ENCODE assay signal across 34 cellular contexts in the genomic region with DNA sequence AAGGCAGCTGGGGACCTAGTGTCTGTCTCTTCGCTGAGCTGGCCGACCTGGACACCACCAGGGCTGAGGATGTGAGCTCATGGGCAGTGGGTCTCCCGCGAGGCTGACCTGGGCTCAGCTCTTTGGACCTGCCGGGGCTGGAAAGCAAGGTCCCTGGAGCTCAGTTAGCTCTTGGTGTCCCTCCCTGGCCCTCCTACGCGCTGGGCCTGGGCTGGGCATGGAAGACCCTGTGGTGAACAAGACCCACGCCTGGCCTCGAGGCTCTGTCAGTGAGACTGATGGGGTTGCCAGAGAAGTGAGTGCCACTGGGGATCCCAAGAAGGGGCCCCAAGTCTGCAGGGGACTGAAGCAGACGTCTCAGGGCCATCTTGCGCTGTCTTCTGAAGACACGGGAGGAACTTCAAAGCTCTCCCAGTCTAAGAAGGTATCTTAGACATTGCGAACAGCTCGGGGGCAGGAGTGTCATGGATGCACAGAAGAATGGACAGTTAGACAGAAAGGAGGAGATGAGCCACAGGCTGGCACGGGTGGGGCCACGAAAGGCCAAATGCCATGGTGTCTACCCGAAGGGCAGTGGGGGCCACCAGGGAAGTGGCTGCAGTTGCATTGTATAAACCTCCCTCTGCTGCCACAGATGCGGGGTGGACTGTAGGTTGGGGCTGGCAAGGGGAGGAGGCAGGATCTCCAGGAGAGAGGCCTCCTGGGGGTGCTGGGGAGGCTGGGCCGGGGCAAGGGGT. TPM values are rescaled to one million over a fixed set of nuclear protein-coding genes. Genes with fewer than 3 reads are reported as not detected.
"Had no signal": no experiment of that assay in that cellular context is flagged by ENCODE, and none has a peak within 500 bp of the region (broad histone marks: within the 10 kb centered on the region; RNA-seq: fewer than 3 reads in every experiment).

No MANE protein-coding gene starts in this region.

- ATAC-seq: activated T-cell treated with anti-CD3 and anti-CD28 coated beads, Interleukin-2, amount 50 U/mL, for 4 hours; activated T-helper 17 cell treated with anti-CD3 and anti-CD28 coated beads, Interleukin-2, amount 50 U/mL, for 72 hours; body of pancreas; left lobe of liver; mucosa of descending colon; pancreas; stimulated activated effector memory CD8-positive, alpha-beta T cell treated with anti-CD3 and anti-CD28 coated beads, Interleukin-12 subunit alpha, Interleukin-12 subunit beta, amount 100 ng/mL, for 72 hours; T-helper 17 cell; upper lobe of right lung had no signal

- H3K27me3 Mint-ChIP-seq: activated CD4-positive, alpha-beta T cell treated with anti-CD3 and anti-CD28 coated beads, Interleukin-2, amount 10 ng/mL, durations not matched to agents 7 days and 5 days; activated naive CD4-positive, alpha-beta T cell treated with anti-CD3 and anti-CD28 coated beads, Interleukin-2, amount 50 U/mL, for 24 hours; activated T-helper 17 cell treated with anti-CD3 and anti-CD28 coated beads, Interleukin-2, amount 50 U/mL, for 72 hours; T-helper 17 cell had no signal

- FAIRE-seq: frontal cortex, pancreas, small intestine had no signal

- H3K27me3 ChIP-seq: cardiac muscle cell, colonic mucosa, dorsolateral prefrontal cortex, pancreas, sigmoid colon, thyroid gland, upper lobe of right lung had no signal

- DNase-seq: activated CD4-positive, alpha-beta memory T cell treated with anti-CD3 and anti-CD28 coated beads, Interleukin-2, amount 10 ng/mL, durations not matched to agents 7 days and 5 days; activated CD4-positive, alpha-beta T cell treated with anti-CD3 and anti-CD28 coated beads, Interleukin-2, amount 10 ng/mL, durations not matched to agents 7 days and 5 days; activated CD4-positive, CD25-positive, alpha-beta regulatory T cell treated with anti-CD3 and anti-CD28 coated beads, Interleukin-2, amount 50 U/mL, for 72 hours; activated gamma-delta T cell treated with Interleukin-2 at 50 U/mL for 16 hours; activated T-cell treated with anti-CD3 and anti-CD28 coated beads, Interleukin-2, amount 50 U/mL, for 4 hours; aorta; body of pancreas; cerebellar nuclear complex; colonic mucosa; dorsolateral prefrontal cortex; effector memory CD4-positive, alpha-beta T cell; kidney glomerular epithelial cell; mucosa of descending colon; retina; sigmoid colon; small intestine; stimulated activated CD4-positive, alpha-beta T cell treated with anti-CD3 and anti-CD28 coated beads, Interleukin-4, amount 100 ng/mL, for 24 hours; stomach; T-helper 17 cell; T1000; thyroid gland; upper lobe of right lung had no signal

- H3K4me3 ChIP-seq: body of pancreas, cardiac muscle cell, colonic mucosa, dorsolateral prefrontal cortex, lung, mucosa of descending colon, pancreas, prostate gland, sigmoid colon, stomach, thyroid gland, upper lobe of right lung had no signal

- H3K9me3 ChIP-seq: body of pancreas, colonic mucosa, mucosa of descending colon, pancreas, prostate gland, sigmoid colon, stomach, thyroid gland, upper lobe of right lung had no signal

- H3K4me1 Mint-ChIP-seq: activated T-helper 17 cell treated with anti-CD3 and anti-CD28 coated beads, Interleukin-2, amount 50 U/mL, for 72 hours had no signal

- H3K27ac ChIP-seq: body of pancreas, colonic mucosa, dorsolateral prefrontal cortex, pancreas, prostate gland, sigmoid colon, stomach, upper lobe of right lung had no signal

- H3K36me3 Mint-ChIP-seq: activated naive CD4-positive, alpha-beta T cell treated with anti-CD3 and anti-CD28 coated beads, Interleukin-2, amount 50 U/mL, for 24 hours; stimulated activated effector memory CD8-positive, alpha-beta T cell treated with anti-CD3 and anti-CD28 coated beads, Interleukin-12 subunit alpha, Interleukin-12 subunit beta, amount 100 ng/mL, for 72 hours had no signal

- H3K4me3 Mint-ChIP-seq: activated CD4-positive, alpha-beta memory T cell treated with anti-CD3 and anti-CD28 coated beads, Interleukin-2, amount 10 ng/mL, durations not matched to agents 7 days and 5 days; activated CD4-positive, alpha-beta T cell treated with anti-CD3 and anti-CD28 coated beads, Interleukin-2, amount 10 ng/mL, durations not matched to agents 7 days and 5 days; activated naive CD4-positive, alpha-beta T cell treated with anti-CD3 and anti-CD28 coated beads, Interleukin-2, amount 50 U/mL, for 24 hours; activated T-cell treated with anti-CD3 and anti-CD28 coated beads, Interleukin-2, amount 50 U/mL, for 4 hours; activated T-helper 17 cell treated with anti-CD3 and anti-CD28 coated beads, Interleukin-2, amount 50 U/mL, for 72 hours; nephron; stimulated activated effector memory CD8-positive, alpha-beta T cell treated with anti-CD3 and anti-CD28 coated beads, Interleukin-12 subunit alpha, Interleukin-12 subunit beta, amount 100 ng/mL, for 72 hours; T-helper 17 cell had no signal

- H3K4me1 ChIP-seq: body of pancreas, colonic mucosa, pancreas, prostate gland, sigmoid colon had no signal

- H3K36me3 ChIP-seq: cardiac muscle cell, colonic mucosa, pancreas, prostate gland, sigmoid colon, stomach, thyroid gland, upper lobe of right lung had no signal

- H3K27ac Mint-ChIP-seq: activated CD4-positive, alpha-beta memory T cell treated with anti-CD3 and anti-CD28 coated beads, Interleukin-2, amount 10 ng/mL, durations not matched to agents 7 days and 5 days; activated CD4-positive, alpha-beta T cell treated with anti-CD3 and anti-CD28 coated beads, Interleukin-2, amount 10 ng/mL, durations not matched to agents 7 days and 5 days; activated naive CD4-positive, alpha-beta T cell treated with anti-CD3 and anti-CD28 coated beads, Interleukin-2, amount 50 U/mL, for 24 hours; activated T-helper 17 cell treated with anti-CD3 and anti-CD28 coated beads, Interleukin-2, amount 50 U/mL, for 72 hours; stimulated activated effector memory CD8-positive, alpha-beta T cell treated with anti-CD3 and anti-CD28 coated beads, Interleukin-12 subunit alpha, Interleukin-12 subunit beta, amount 100 ng/mL, for 72 hours had no signal

- H3K9me3 Mint-ChIP-seq: activated CD4-positive, alpha-beta memory T cell treated with anti-CD3 and anti-CD28 coated beads, Interleukin-2, amount 10 ng/mL, durations not matched to agents 7 days and 5 days; activated CD4-positive, alpha-beta T cell treated with anti-CD3 and anti-CD28 coated beads, Interleukin-2, amount 10 ng/mL, durations not matched to agents 7 days and 5 days; activated naive CD4-positive, alpha-beta T cell treated with anti-CD3 and anti-CD28 coated beads, Interleukin-2, amount 50 U/mL, for 24 hours; activated T-cell treated with anti-CD3 and anti-CD28 coated beads, Interleukin-2, amount 50 U/mL, for 4 hours; activated T-helper 17 cell treated with anti-CD3 and anti-CD28 coated beads, Interleukin-2, amount 50 U/mL, for 72 hours; nephron; stimulated activated effector memory CD8-positive, alpha-beta T cell treated with anti-CD3 and anti-CD28 coated beads, Interleukin-12 subunit alpha, Interleukin-12 subunit beta, amount 100 ng/mL, for 72 hours had no signal

RNA-seq across cellular contexts. Expression of a gene that starts 31.2 kb away (rescaled TPM):
- total RNA-seq: epithelial cell of proximal tubule, myocyte had no signal
